Comparison of ENCODE assay signal across 12 cellular contexts in the genomic region with DNA sequence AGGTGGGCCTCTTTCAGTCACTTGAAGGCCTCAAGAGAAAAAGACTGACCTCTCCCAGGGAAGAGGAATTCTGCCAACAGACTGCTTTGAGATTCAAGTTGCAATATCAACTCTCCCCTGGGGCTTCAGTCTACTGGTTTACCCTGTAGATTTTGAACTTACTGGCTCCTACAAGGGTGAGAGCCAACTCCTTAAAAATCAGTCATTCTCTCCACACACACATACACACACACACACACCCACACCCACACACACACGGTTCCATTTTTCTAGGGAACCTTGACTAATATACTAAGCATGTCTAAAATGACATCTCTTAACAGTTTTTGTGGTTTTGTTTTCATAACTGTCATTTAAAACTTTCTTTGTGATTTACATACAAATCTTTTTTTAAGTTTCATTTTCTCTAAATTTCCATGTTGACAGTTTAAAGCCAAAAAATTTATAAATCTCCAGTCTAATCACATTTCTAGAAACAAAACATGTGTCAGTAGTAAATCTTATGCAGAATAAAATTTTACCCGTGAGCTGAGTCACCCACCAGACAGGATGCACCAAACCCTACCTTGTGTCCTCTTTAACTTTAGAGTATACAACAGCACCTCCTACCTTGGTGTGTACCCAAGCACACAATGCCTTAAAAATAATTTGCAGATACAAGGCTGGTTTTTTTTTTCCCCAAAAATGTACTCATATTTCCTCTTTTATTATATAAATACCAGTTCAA.
DNase-seq lines count a peak whose midpoint lies in the region; ATAC-seq and TF ChIP-seq lines count a peak whose summit lies in the region.
"Had no signal": no experiment of that assay in that cellular context is flagged by ENCODE, and none has a peak within 500 bp of the region (broad histone marks: within the 10 kb centered on the region; RNA-seq: fewer than 3 reads in every experiment).

No MANE protein-coding gene starts in this region.

- ATAC-seq in HG03175 (IDR thresholded peaks at IDR 0.05; ENCODE audit: unreplicated experiment) = no peak

- peaks cover 16% of the 10 kb centered on the region for H3K4me1 Mint-ChIP-seq in activated naive CD8-positive, alpha-beta T cell treated with anti-CD3 and anti-CD28 coated beads for 36 hours

- H3K4me1 ChIP-seq in GM23248 (ENCODE audit: insufficient read depth) = peaks cover 12% of the 10 kb centered on the region

- H3K9me3 Mint-ChIP-seq in activated naive CD8-positive, alpha-beta T cell treated with anti-CD3 and anti-CD28 coated beads for 36 hours = peaks cover 8% of the 10 kb centered on the region

- H3K4me3 ChIP-seq in AG10803 (ENCODE audit: low read length) (no peak overlapping the region), GM23248 (no peak overlapping the region)
- H3K4me3 ChIP-seq: lung had no signal

- H3K27me3 Mint-ChIP-seq in activated naive CD8-positive, alpha-beta T cell treated with anti-CD3 and anti-CD28 coated beads for 36 hours = no peaks in the 10 kb centered on the region

- peak overlapping the region; percentile 70 for H3K27ac Mint-ChIP-seq in activated naive CD8-positive, alpha-beta T cell treated with anti-CD3 and anti-CD28 coated beads for 36 hours
- H3K27ac Mint-ChIP-seq: T-helper 1 cell treated with Interleukin-12 subunit alpha and Interleukin-12 subunit beta and Interleukin-4 antibody, amounts not matched to agents 30 μg/mL and 1 μg/mL, for 36 hours had no signal

- no peak overlapping the region for H3K9ac ChIP-seq in GM23248

- no peaks in the 10 kb centered on the region for H4K20me1 ChIP-seq in GM23248 (ENCODE audit: insufficient read depth)

- 0 to 2% methylated on average over 2 of the region's 2 CpGs for WGBS in GM23248 (ENCODE audit: low coverage in 1 of 2, low lambda C conversion rate in 2 of 2, missing lambda C conversion rate in 2 of 2), 2 experiments

- H3K9me2 ChIP-seq in GM23248 (ENCODE audit: insufficient read depth) = no peaks in the 10 kb centered on the region

- no peaks in the 10 kb centered on the region for H3K79me2 ChIP-seq in GM23248 (ENCODE audit: insufficient read depth)

- peaks cover 3% of the 10 kb centered on the region for H3K36me3 Mint-ChIP-seq in activated naive CD8-positive, alpha-beta T cell treated with anti-CD3 and anti-CD28 coated beads for 36 hours

- H3K4me3 Mint-ChIP-seq in activated naive CD8-positive, alpha-beta T cell treated with anti-CD3 and anti-CD28 coated beads for 36 hours = no peak overlapping the region
- H3K4me3 Mint-ChIP-seq: T-helper 1 cell treated with Interleukin-12 subunit alpha and Interleukin-12 subunit beta and Interleukin-4 antibody, amounts not matched to agents 30 μg/mL and 1 μg/mL, for 36 hours had no signal

- DNase-seq in AG10803 (ENCODE audit: low read depth) = peak; percentile 82
- DNase-seq in GM23248 = peak; percentile 52
- peak; percentile 8 for DNase-seq in activated naive CD8-positive, alpha-beta T cell treated with anti-CD3 and anti-CD28 coated beads for 36 hours
- peak; percentile 50 for DNase-seq in iris pigment epithelial cell (ENCODE audit: low read depth)
- DNase-seq in RPMI8226 = no peak
- DNase-seq in NCI-H1930 (lab: John Stamatoyannopoulos, UW) = no peak
- no peak for DNase-seq in Kasumi-1 (lab: John Stamatoyannopoulos, UW)
- DNase-seq: Calu3, NCI-H1048 had no signal

- no peaks in the 10 kb centered on the region for H3K27me3 ChIP-seq in GM23248 (replicated peaks; ENCODE audit: insufficient read depth)

- H3K4me2 ChIP-seq in GM23248 (ENCODE audit: unreplicated experiment) = peak overlapping the region; percentile 10

- TF ChIP-seq CTCF in AG10803 (conservative IDR thresholded peaks at IDR 0.05; ENCODE audit: low read length) = peak; percentile 14; the same call in 1 of the 2 replicates

- H3K27ac ChIP-seq in GM23248 = peak overlapping the region; percentile 14; the same call in 1 of the 2 replicates

- no peaks in the 10 kb centered on the region; the same call in 1 of the 2 replicates for H3F3A ChIP-seq in GM23248 (ENCODE audit: insufficient read depth)

- H3K36me3 ChIP-seq in GM23248 (ENCODE audit: low read depth) = no peaks in the 10 kb centered on the region

- H3K9me3 ChIP-seq in GM23248 (ENCODE audit: low read depth) = no peaks in the 10 kb centered on the region

- in situ Hi-C loops in GM23248 (cut with MboI) = no loop called here

- H2AFZ ChIP-seq in GM23248 = no peak overlapping the region

Comparison
In these comparisons a context has a peak if more than half of its experiments do, and no peak if none do; other contexts are left out.
1. DNase-seq: peak in AG10803 (single experiment), GM23248 (single experiment), activated naive CD8-positive, alpha-beta T cell treated with anti-CD3 and anti-CD28 coated beads for 36 hours (single experiment) and iris pigment epithelial cell (single experiment); none in RPMI8226 (single experiment), NCI-H1930 (0 of 2) and Kasumi-1 (0 of 2).